Comparison of ENCODE assay signal across 8 cellular contexts in the genomic region with DNA sequence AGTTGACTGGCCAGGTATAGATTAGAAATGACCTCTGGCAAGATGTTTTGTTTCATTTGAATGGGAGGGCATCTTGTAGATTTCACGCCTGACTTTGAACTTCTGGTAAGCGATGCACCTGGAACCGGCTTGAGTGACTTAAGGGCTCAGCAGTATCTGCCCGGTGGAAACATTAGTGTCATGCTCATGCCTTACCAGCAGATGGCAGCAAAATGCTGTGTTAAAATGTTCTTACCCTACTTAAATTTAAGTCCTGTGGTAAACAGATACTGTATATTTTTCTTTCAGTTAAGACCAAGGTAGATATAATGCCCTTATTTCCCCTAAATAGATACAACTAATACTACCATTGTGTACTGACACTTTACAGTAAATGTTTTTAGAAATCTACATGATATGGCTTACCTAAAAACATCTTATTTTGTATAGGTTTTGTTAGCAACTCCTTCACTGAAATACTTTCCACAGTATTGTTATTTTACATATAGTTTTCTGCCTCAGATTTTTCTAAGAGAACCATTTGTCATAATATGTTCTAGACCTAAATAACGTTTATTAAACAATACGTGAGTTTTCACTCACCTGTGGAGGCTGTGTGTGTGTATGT. TPM values are rescaled to one million over a fixed set of nuclear protein-coding genes. Genes with fewer than 3 reads are reported as not detected.
DNase-seq lines count a peak whose midpoint lies in the region; ATAC-seq and TF ChIP-seq lines count a peak whose summit lies in the region.

No MANE protein-coding gene starts in this region.

- peaks cover 43% of the 10 kb centered on the region for H3K36me3 Mint-ChIP-seq in CD4-positive, alpha-beta T cell (ENCODE audit: low read depth)
- peaks cover 7% of the 10 kb centered on the region for H3K36me3 Mint-ChIP-seq in endothelial cell (ENCODE audit: low read depth, unreplicated experiment)

- no peaks in the 10 kb centered on the region for H3K9me3 ChIP-seq in CD4-positive, alpha-beta T cell (ENCODE audit: control insufficient read depth, low read length)

- no peaks in the 10 kb centered on the region for H3K27me3 Mint-ChIP-seq in CD4-positive, alpha-beta T cell
- no peaks in the 10 kb centered on the region for H3K27me3 Mint-ChIP-seq in endothelial cell (ENCODE audit: unreplicated experiment)

- H3K27me3 ChIP-seq in CD4-positive, alpha-beta T cell (ENCODE audit: control insufficient read depth, insufficient read depth, low read length), result no peaks in the 10 kb centered on the region

- H3K9me3 Mint-ChIP-seq in CD4-positive, alpha-beta T cell, result no peaks in the 10 kb centered on the region
- H3K9me3 Mint-ChIP-seq in endothelial cell (ENCODE audit: unreplicated experiment), result no peaks in the 10 kb centered on the region

- H3K27ac ChIP-seq in CD4-positive, alpha-beta T cell (ENCODE audit: low read depth, low read length), result no peak overlapping the region

- peak; percentile 92 for ATAC-seq in CD4-positive, alpha-beta T cell (ENCODE audit: poor library complexity)
- ATAC-seq in GM19324 (IDR thresholded peaks at IDR 0.05; ENCODE audit: low FRiP score, unreplicated experiment) (peak; percentile 58), HG03521 (IDR thresholded peaks at IDR 0.05; ENCODE audit: unreplicated experiment) (peak; percentile 64)

- intact Hi-C loops in CD4-positive, alpha-beta T cell (cut with DNase I, micrococcal nuclease), result loop anchor here (1.0 to 5.0 kb wide), 4 partner anchors 245 to 629 kb away; no protein-coding TSS in a partner anchor

- no peak overlapping the region for H3K4me3 Mint-ChIP-seq in CD4-positive, alpha-beta T cell
- H3K4me3 Mint-ChIP-seq in endothelial cell (ENCODE audit: unreplicated experiment), result no peak overlapping the region

- CTCF ChIA-PET in CD4-positive, alpha-beta T cell (lab: Charles Lee), result interaction anchor here (1.2 kb wide), 1 partner anchor 20 kb away, joined by 3 read pairs; no protein-coding TSS in a partner anchor

- peak; percentile 96 for TF ChIP-seq CTCF in CD4-positive, alpha-beta T cell (IDR thresholded peaks at IDR 0.05)
- TF ChIP-seq CTCF in endothelial cell (IDR thresholded peaks at IDR 0.05; ENCODE audit: unreplicated experiment), result peak; percentile 92

- H3K27ac Mint-ChIP-seq in CD4-positive, alpha-beta T cell, result no peak overlapping the region
- no peak overlapping the region for H3K27ac Mint-ChIP-seq in endothelial cell (ENCODE audit: unreplicated experiment)

- peak; percentile 43 to 63 (median 50) for DNase-seq in CD4-positive, alpha-beta T cell
- peak; percentile 39 to 75 for DNase-seq in NOMO-1 (lab: John Stamatoyannopoulos, UW; ENCODE audit: unreplicated experiment in 2 of 2)
- peak in 2 of 3 experiments; percentile 7 to 18 for DNase-seq in activated CD8-positive, alpha-beta memory T cell treated with anti-CD3 and anti-CD28 coated beads for 48 hours (ENCODE audit: low read depth in 2 of 3, low spot score in 2 of 3)
- DNase-seq in endothelial cell (ENCODE audit: low spot score), result peak; percentile 70
- peak; percentile 69 for DNase-seq in myocyte (ENCODE audit: low read depth)
- peak; percentile 30 for DNase-seq in stimulated activated CD8-positive, alpha-beta memory T cell treated with anti-CD3 and anti-CD28 coated beads, Interleukin-7, amount 100 ng/mL, for 24 hours (ENCODE audit: low read depth)

- POLR2A ChIA-PET in CD4-positive, alpha-beta T cell (lab: Charles Lee), result no interaction called here

- peaks cover 31% of the 10 kb centered on the region for H3K4me1 Mint-ChIP-seq in CD4-positive, alpha-beta T cell (ENCODE audit: low read depth)
- H3K4me1 Mint-ChIP-seq in endothelial cell (ENCODE audit: unreplicated experiment), result peaks cover 2% of the 10 kb centered on the region

RNA-seq across cellular contexts. Expression of a gene that starts 25.5 kb away (rescaled TPM):
- 10 to 100 TPM; 14.9 to 16.7 TPM for total RNA-seq in CD4-positive, alpha-beta T cell
- total RNA-seq in endothelial cell (ENCODE audit: unreplicated experiment) (16.2 TPM), myocyte (9.2 and 12.2 TPM in 2 replicates)
- polyA plus RNA-seq in myocyte (2012), result 5.7 TPM

RNA-seq across cellular contexts. Expression of a gene that starts 25.9 kb away (rescaled TPM):
- 10 to 100 TPM; 38.9 to 39.6 TPM for total RNA-seq in CD4-positive, alpha-beta T cell
- 10.2 TPM for total RNA-seq in endothelial cell (ENCODE audit: unreplicated experiment)
- 12.4 and 18.6 TPM in 2 replicates for total RNA-seq in myocyte
- 3.0 TPM for polyA plus RNA-seq in myocyte (2012)

Comparison
In these comparisons a context has a peak if more than half of its experiments do, and no peak if none do; other contexts are left out.
1. DNase-seq: peak in every context shown above with its lines; median percentile 70 in endothelial cell; 69 in myocyte; 57 in NOMO-1; 50 in CD4-positive, alpha-beta T cell; 30 in stimulated activated CD8-positive, alpha-beta memory T cell treated with anti-CD3 and anti-CD28 coated beads, Interleukin-7, amount 100 ng/mL, for 24 hours; 12 in activated CD8-positive, alpha-beta memory T cell treated with anti-CD3 and anti-CD28 coated beads for 48 hours.